In the genomic region with DNA sequence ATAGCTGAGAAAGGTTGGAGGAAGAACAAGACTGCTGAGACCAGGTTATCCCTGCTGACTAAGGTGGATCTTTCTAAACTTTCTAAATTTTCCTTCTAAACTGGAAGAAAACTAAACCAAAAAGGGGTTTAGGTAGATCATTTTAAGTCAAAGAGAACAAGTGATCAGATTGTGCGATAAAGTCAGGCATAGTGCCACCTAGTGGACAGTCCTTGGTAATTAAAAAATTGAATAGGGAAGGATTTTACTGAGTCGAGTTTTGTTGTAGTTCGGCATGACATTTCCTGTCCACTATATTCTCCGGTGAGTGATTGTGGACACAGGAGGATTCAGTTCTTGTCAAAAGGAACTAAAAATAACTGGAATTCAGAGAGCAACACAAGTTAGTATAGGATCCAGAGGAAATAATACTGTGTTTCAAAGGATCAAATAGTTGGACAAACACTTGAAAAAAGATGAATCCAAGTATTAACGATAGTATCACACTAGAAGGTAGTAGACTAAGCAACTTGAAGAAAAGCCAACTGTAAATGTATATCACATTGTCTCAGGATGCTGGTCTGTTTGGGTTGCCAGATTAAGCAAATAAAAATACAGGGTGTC, we compare ENCODE assay signal across 9 cellular contexts.
A peak's percentile ranks its signal among the peaks of the same experiment; 100 is the strongest.
DNase-seq lines count a peak whose midpoint lies in the region; ATAC-seq, FAIRE-seq and TF ChIP-seq lines count a peak whose summit lies in the region.
"Had no signal": no experiment of that assay in that cellular context is flagged by ENCODE, and none has a peak within 500 bp of the region (broad histone marks: within the 10 kb centered on the region; RNA-seq: fewer than 3 reads in every experiment).

No MANE protein-coding gene starts in this region.

- H4K20me1 ChIP-seq in Loucy (ENCODE audit: insufficient read depth, low read length, poor library complexity, severe bottlenecking): no peaks in the 10 kb centered on the region

- H3K4me1 Mint-ChIP-seq in T-cell: no peaks in the 10 kb centered on the region

- no peak for DNase-seq in left ventricle myocardium inferior
- DNase-seq in Right ventricle myocardium superior: no peak
- DNase-seq in iPS DF 19.7 (ENCODE audit: low read depth, low spot score): peak; percentile 20
- no peak for DNase-seq in T-cell
- DNase-seq in MG63: no peak

- no peak overlapping the region for H2AFZ ChIP-seq in Loucy (ENCODE audit: low read length)

- H3K9me3 ChIP-seq in left ventricle myocardium inferior (replicated peaks) (peaks cover 3% of the 10 kb centered on the region), Loucy (ENCODE audit: insufficient read depth, low read depth, low read length) (no peaks in the 10 kb centered on the region), MG63 (no peaks in the 10 kb centered on the region)

- H3K27me3 ChIP-seq in left ventricle myocardium inferior (ENCODE audit: low read depth) (no peaks in the 10 kb centered on the region), Loucy (ENCODE audit: insufficient read depth, low read length, poor library complexity, severe bottlenecking) (no peaks in the 10 kb centered on the region), MG63 (no peaks in the 10 kb centered on the region)

- H3K4me2 ChIP-seq in Loucy (ENCODE audit: low read depth, low read length, poor library complexity, severe bottlenecking): no peak overlapping the region

- H3F3A ChIP-seq in Loucy (ENCODE audit: low read depth): no peaks in the 10 kb centered on the region

- no peak overlapping the region for H3K27ac Mint-ChIP-seq in T-cell

- CTCF ChIA-PET in T-cell (lab: Charles Lee): interaction anchor here (0.6 to 0.8 kb wide), 2 partner anchors 45 to 1153 kb away, joined by 3 to 4 read pairs; no protein-coding TSS in a partner anchor

- no peaks in the 10 kb centered on the region for H3K9me2 ChIP-seq in Loucy (replicated peaks; ENCODE audit: low read depth, low read length)

- TF ChIP-seq CTCF in left ventricle myocardium inferior (IDR thresholded peaks at IDR 0.05; ENCODE audit: borderline replicate concordance): peak; percentile 67
- TF ChIP-seq CTCF in Loucy (conservative IDR thresholded peaks at IDR 0.05; ENCODE audit: low read length): peak; percentile 79

- no peaks in the 10 kb centered on the region for H3K36me3 ChIP-seq in left ventricle myocardium inferior
- no peaks in the 10 kb centered on the region for H3K36me3 ChIP-seq in Loucy (ENCODE audit: insufficient read depth, low read length)
- no peaks in the 10 kb centered on the region for H3K36me3 ChIP-seq in MG63

- H3K9me3 Mint-ChIP-seq in T-cell: peaks cover 0 to 3% (median 0%) of the 10 kb centered on the region in 3 donors

- H3K36me3 Mint-ChIP-seq in T-cell: no peaks in the 10 kb centered on the region

- H3K27me3 Mint-ChIP-seq in T-cell: peaks cover 0 to 4% of the 10 kb centered on the region in 2 donors

- no peak overlapping the region for H3K9ac ChIP-seq in Loucy (ENCODE audit: low read depth, low read length, poor library complexity, severe bottlenecking)

- no peak for ATAC-seq in Right ventricle myocardium superior (ENCODE audit: poor library complexity)
- ATAC-seq in GM21717 (IDR thresholded peaks at IDR 0.05; ENCODE audit: unreplicated experiment): peak; percentile 69
- ATAC-seq in T-cell (replicated peaks in 1 of 4): no peak

- intact Hi-C loops in left ventricle myocardium inferior (cut with micrococcal nuclease) (no loop called here), Right ventricle myocardium superior (cut with DNase I) (no loop called here)

- no peak overlapping the region for H3K4me3 Mint-ChIP-seq in T-cell

- POLR2A ChIA-PET in T-cell (lab: Charles Lee): no interaction called here

- H3K4me3 ChIP-seq in left ventricle myocardium inferior (no peak overlapping the region), Loucy (ENCODE audit: low read length, poor library complexity, severe bottlenecking) (no peak overlapping the region), MG63 (no peak overlapping the region)

- H3K4me1 ChIP-seq in left ventricle myocardium inferior: no peaks in the 10 kb centered on the region
- H3K4me1 ChIP-seq in Loucy (ENCODE audit: insufficient read depth, low read length, poor library complexity, severe bottlenecking): no peaks in the 10 kb centered on the region

- no peaks in the 10 kb centered on the region for H3K79me2 ChIP-seq in Loucy (ENCODE audit: insufficient read depth, low read length)

- H3K27ac ChIP-seq in left ventricle myocardium inferior (replicated peaks): no peak overlapping the region
- H3K27ac ChIP-seq: epithelial cell of prostate had no signal

- peak; percentile 7 for FAIRE-seq in TTC549 (lab: Jason Lieb, UNC)
